In the genomic region with DNA sequence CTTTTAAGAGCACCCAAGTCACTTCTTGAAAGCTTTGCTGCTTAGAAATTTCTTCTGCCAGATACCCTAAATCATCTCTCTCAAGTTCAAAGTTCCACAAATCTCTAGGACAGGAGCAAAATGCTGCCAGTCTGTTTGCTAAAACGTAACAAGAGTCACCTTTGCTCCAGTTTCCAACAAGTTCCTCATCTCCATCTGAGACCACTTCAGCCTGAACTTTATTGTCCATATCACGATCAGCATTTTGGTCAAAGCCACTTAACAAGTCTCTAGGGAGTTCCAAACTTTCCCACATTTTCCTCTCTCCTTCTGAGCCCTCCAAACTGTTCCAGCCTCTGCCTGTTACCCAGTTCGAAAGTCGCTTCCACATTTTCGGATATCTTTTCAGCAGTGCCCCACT, we compare ENCODE assay signal across 8 cellular contexts. TPM values are rescaled to one million over a fixed set of nuclear protein-coding genes. Genes with fewer than 3 reads are reported as not detected.
DNase-seq lines count a peak whose midpoint lies in the region; ATAC-seq, FAIRE-seq and TF ChIP-seq lines count a peak whose summit lies in the region.
"Not testable (repeated sequence)": the region's sequence is repeated elsewhere in the genome, so short reads cannot be mapped to it uniquely, and the experiment has no call there.

No MANE protein-coding gene starts in this region.

- H3K27ac Mint-ChIP-seq in GM23338 (peak overlapping the region; percentile 70; the same call in 1 of the 2 replicates), nephron progenitor cell (peak overlapping the region; percentile 79)
- H3K27ac Mint-ChIP-seq in activated T-helper 17 cell treated with anti-CD3 and anti-CD28 coated beads, Interleukin-2, amount 50 U/mL, for 72 hours, result peak overlapping the region; percentile 70
- H3K27ac Mint-ChIP-seq in central memory CD8-positive, alpha-beta T cell (ENCODE audit: low read depth), result peak overlapping the region; percentile 1

- H3K9me3 Mint-ChIP-seq in GM23338; activated T-helper 17 cell treated with anti-CD3 and anti-CD28 coated beads, Interleukin-2, amount 50 U/mL, for 72 hours; central memory CD8-positive, alpha-beta T cell; nephron progenitor cell: not testable (repeated sequence)

- not testable (repeated sequence) for ATAC-seq in GM23338; activated T-helper 17 cell treated with anti-CD3 and anti-CD28 coated beads, Interleukin-2, amount 50 U/mL, for 72 hours (replicated peaks); central memory CD8-positive, alpha-beta T cell (replicated peaks; ENCODE audit: extremely low read depth, poor library complexity, severe bottlenecking); HepG2

- WGBS in HUES64, result 82% methylated on average over 5 of the region's 5 CpGs
- 66% methylated on average over 5 of the region's 5 CpGs for WGBS in hepatocyte (ENCODE audit: low lambda C conversion rate, missing lambda C conversion rate)
- 77% methylated on average over 5 of the region's 5 CpGs for WGBS in HepG2 (ENCODE audit: low lambda C conversion rate)

- TF ChIP-seq RAD21 in HepG2 (CRISPR knock-in tag; IDR thresholded peaks at IDR 0.05), result not testable (repeated sequence)

- H3K79me2 ChIP-seq in GM23338 (replicated peaks; ENCODE audit: insufficient read depth) (peaks cover 85% of the 10 kb centered on the region), hepatocyte (peaks cover 100% of the 10 kb centered on the region), HepG2 (ENCODE audit: insufficient read depth, low read length) (peaks cover 77% of the 10 kb centered on the region)

- H3K4me2 ChIP-seq in GM23338 (peak overlapping the region; percentile 33; the same call in 1 of the 2 replicates), hepatocyte (peak overlapping the region; percentile 11)
- not testable (repeated sequence) for H3K4me2 ChIP-seq in HepG2 (ENCODE audit: low read depth, low read length)

- H3K4me3 Mint-ChIP-seq in GM23338, result 0 out of 3 replicates have a peak overlapping the region, but pooled peaks have one; percentile 2
- H3K4me3 Mint-ChIP-seq in activated T-helper 17 cell treated with anti-CD3 and anti-CD28 coated beads, Interleukin-2, amount 50 U/mL, for 72 hours, result peak overlapping the region; percentile 40
- not testable (repeated sequence) for H3K4me3 Mint-ChIP-seq in central memory CD8-positive, alpha-beta T cell; nephron progenitor cell

- not testable (repeated sequence) for H3K4me3 ChIP-seq in GM23338; HUES64 (ENCODE audit: low read length); hepatocyte; HepG2 (replicated peaks in 1 of 3; ENCODE audit: insufficient read depth in 1 of 3, low read depth in 2 of 3, low read length in 3 of 3); subcutaneous abdominal adipose tissue (ENCODE audit: low read depth in 1 of 5, low read length in 5 of 5)

- H3K4me1 ChIP-seq in GM23338 (ENCODE audit: insufficient read depth); hepatocyte (ENCODE audit: insufficient read depth): not testable (repeated sequence)
- H3K4me1 ChIP-seq in HUES64 (ENCODE audit: insufficient read depth, low read length), result peaks cover 12% of the 10 kb centered on the region
- peaks cover 30% of the 10 kb centered on the region for H3K4me1 ChIP-seq in HepG2 (ENCODE audit: insufficient read depth, low read length)
- H3K4me1 ChIP-seq in subcutaneous abdominal adipose tissue (ENCODE audit: control insufficient read depth in 5 of 5, insufficient read depth in 5 of 5, low read length in 5 of 5), result peaks cover 4 to 26% (median 18%) of the 10 kb centered on the region in 5 donors

- not testable (repeated sequence) for H2AFZ ChIP-seq in GM23338; hepatocyte; HepG2 (ENCODE audit: low read length)

- not testable (repeated sequence) for H3K9me3 ChIP-seq in HUES64 (ENCODE audit: insufficient read depth, low read depth, low read length); hepatocyte (ENCODE audit: low read depth); HepG2 (ENCODE audit: low read length); subcutaneous abdominal adipose tissue (ENCODE audit: control insufficient read depth in 5 of 5, low read length in 5 of 5)

- H3K27ac ChIP-seq in GM23338 (ENCODE audit: low read depth) (peak overlapping the region; percentile 77), HUES64 (ENCODE audit: low read depth, low read length) (peak overlapping the region; percentile 85; the same call in 1 of the 2 replicates), hepatocyte (peak overlapping the region; percentile 75), subcutaneous abdominal adipose tissue (ENCODE audit: low read depth, low read length) (peak overlapping the region; percentile 50)
- H3K27ac ChIP-seq in HepG2 (ENCODE audit: extremely low read length, insufficient read depth, low read length), result not testable (repeated sequence)

- not testable (repeated sequence) for TF ChIP-seq EP300 in HepG2 (IDR thresholded peaks at IDR 0.05; ENCODE audit: low read depth in 2 of 2, low read length in 2 of 2); HepG2 (CRISPR knock-in tag; IDR thresholded peaks at IDR 0.05; ENCODE audit: borderline replicate concordance)

- H3F3A ChIP-seq in GM23338 (replicated peaks; ENCODE audit: low read depth), result not testable (repeated sequence)

- H3K4me1 Mint-ChIP-seq in GM23338, result peaks cover 21% of the 10 kb centered on the region
- H3K4me1 Mint-ChIP-seq in activated T-helper 17 cell treated with anti-CD3 and anti-CD28 coated beads, Interleukin-2, amount 50 U/mL, for 72 hours, result peaks cover 40% of the 10 kb centered on the region
- peaks cover 67% of the 10 kb centered on the region for H3K4me1 Mint-ChIP-seq in central memory CD8-positive, alpha-beta T cell
- H3K4me1 Mint-ChIP-seq in nephron progenitor cell, result peaks cover 50% of the 10 kb centered on the region

- TF ChIP-seq CTCF in GM23338 (conservative IDR thresholded peaks at IDR 0.05; ENCODE audit: low read depth in 2 of 2); hepatocyte (IDR thresholded peaks at IDR 0.05; ENCODE audit: poor library complexity); HepG2 (CRISPR knock-in tag; IDR thresholded peaks at IDR 0.05); nephron progenitor cell (IDR thresholded peaks at IDR 0.05): not testable (repeated sequence)

- not testable (repeated sequence) for FAIRE-seq in HepG2 (lab: Jason Lieb, UNC)

- intact Hi-C loops in HepG2 (cut with micrococcal nuclease; ENCODE audit: unreplicated experiment), result not testable (repeated sequence)

- POLR2A ChIA-PET in HepG2 (lab: Yijun Ruan, JAX), result interaction anchor here (0.9 kb wide), 1 partner anchor 203 kb away, joined by 3 read pairs; no protein-coding TSS in a partner anchor

- H3K9me2 ChIP-seq in GM23338 (ENCODE audit: insufficient read depth); hepatocyte (replicated peaks; ENCODE audit: insufficient read depth): not testable (repeated sequence)

- H3K27me3 ChIP-seq in GM23338 (ENCODE audit: insufficient read depth); HUES64 (ENCODE audit: insufficient read depth, low read length); hepatocyte; HepG2 (ENCODE audit: control insufficient read depth in 1 of 2, insufficient read depth in 2 of 2, low read length in 2 of 2); subcutaneous abdominal adipose tissue (ENCODE audit: control insufficient read depth in 5 of 5, insufficient read depth in 4 of 5, low read length in 5 of 5): not testable (repeated sequence)

- H3K9ac ChIP-seq in HUES64 (ENCODE audit: low read depth, low read length), result peak overlapping the region; percentile 24; the same call in 1 of the 2 replicates
- not testable (repeated sequence) for H3K9ac ChIP-seq in HepG2 (ENCODE audit: insufficient read depth, low read depth, low read length); subcutaneous abdominal adipose tissue (ENCODE audit: low read length in 5 of 5)

- DNase-seq in GM23338 (ENCODE audit: low spot score); central memory CD8-positive, alpha-beta T cell (ENCODE audit: low spot score in 2 of 2); hepatocyte (ENCODE audit: low spot score); HepG2 (ENCODE audit: low spot score); nephron progenitor cell: not testable (repeated sequence)

- not testable (repeated sequence) for H4K20me1 ChIP-seq in GM23338 (replicated peaks; ENCODE audit: insufficient read depth)
- peaks cover 70% of the 10 kb centered on the region for H4K20me1 ChIP-seq in hepatocyte (ENCODE audit: insufficient read depth, poor library complexity, severe bottlenecking)
- H4K20me1 ChIP-seq in HepG2 (ENCODE audit: insufficient read depth, low read length), result peaks cover 19% of the 10 kb centered on the region; the same call in 1 of the 2 replicates

- not testable (repeated sequence) for TF ChIP-seq POLR2A in HepG2 (IDR thresholded peaks at IDR 0.05; ENCODE audit: insufficient read depth in 1 of 2, low read depth in 2 of 2, low read length in 2 of 2)

- in situ Hi-C loops in HepG2 (cut with HindIII; ENCODE audit: extremely low pct_ligation_motif_present, low pct_unique_long_range_greater_than_20kb), result not testable (repeated sequence)

- H3K36me3 ChIP-seq in GM23338 (ENCODE audit: insufficient read depth); HUES64 (ENCODE audit: insufficient read depth, low read length); hepatocyte (replicated peaks; ENCODE audit: insufficient read depth, low read depth); HepG2 (replicated peaks in 1 of 2; ENCODE audit: control insufficient read depth in 1 of 2, insufficient read depth in 2 of 2, low read length in 2 of 2); subcutaneous abdominal adipose tissue (ENCODE audit: control insufficient read depth in 5 of 5, insufficient read depth in 5 of 5, low read length in 5 of 5): not testable (repeated sequence)

- not testable (repeated sequence) for BruUV-seq in HepG2 (replicated peaks; lab: Mats Ljungman, UMichigan)

- H3K27me3 Mint-ChIP-seq in GM23338 (ENCODE audit: insufficient read depth, low read depth, poor library complexity); activated T-helper 17 cell treated with anti-CD3 and anti-CD28 coated beads, Interleukin-2, amount 50 U/mL, for 72 hours; central memory CD8-positive, alpha-beta T cell; nephron progenitor cell (ENCODE audit: low read depth, poor library complexity): not testable (repeated sequence)

- CTCF ChIA-PET in HepG2 (lab: Yijun Ruan, JAX; ENCODE audit: low intra/inter-chr PET ratio, low total read pairs), result not testable (repeated sequence)

- not testable (repeated sequence) for H3K36me3 Mint-ChIP-seq in GM23338 (ENCODE audit: low read depth); activated T-helper 17 cell treated with anti-CD3 and anti-CD28 coated beads, Interleukin-2, amount 50 U/mL, for 72 hours (ENCODE audit: low read depth); central memory CD8-positive, alpha-beta T cell (ENCODE audit: insufficient read depth)
- peaks cover 12% of the 10 kb centered on the region for H3K36me3 Mint-ChIP-seq in nephron progenitor cell (ENCODE audit: low read depth)

RNA-seq across cellular contexts. Expression of gene DENND4C, which starts 21.1 kb away (rescaled TPM):
- total RNA-seq in GM23338 (2014; rRNA removed; shearing (Covaris generic)), result 30.8 and 43.7 TPM in 2 replicates
- polyA plus RNA-seq in GM23338 (2016; fragmentation: Nextera tagmentation; extraction: Ambion mirVana) (5.2 and 6.4 TPM in 2 replicates), hepatocyte (14.9 and 17.1 TPM in 2 replicates), HepG2 (2011; rRNA removed) (18.0 and 19.1 TPM in 2 replicates)
- 11.1 TPM for polyA plus RNA-seq in HUES64 (2013, experiment 1 of 2)
- polyA plus RNA-seq in HUES64 (2013, experiment 2 of 2), result 11.7 TPM
- 10 to 100 TPM; 18.1 to 22.6 TPM for total RNA-seq in activated T-helper 17 cell treated with anti-CD3 and anti-CD28 coated beads, Interleukin-2, amount 50 U/mL, for 72 hours
- total RNA-seq in hepatocyte (70.2 and 82.6 TPM in 2 replicates), HepG2 (2016; rRNA removed; fragmentation: Illumina TruSeq; extraction: Trizol) (27.2 and 37.8 TPM in 2 replicates)
- 9.8 and 10.5 TPM in 2 replicates for total RNA-seq in HepG2 (2016; cell fraction: cytosol; rRNA removed; fragmentation: Illumina TruSeq; extraction: Trizol; ENCODE audit: low read depth)
- total RNA-seq in HepG2 (2016; cell fraction: insoluble cytoplasmic fraction; rRNA removed; fragmentation: Illumina TruSeq; extraction: Trizol), result 28.0 and 37.6 TPM in 2 replicates
- 9.8 and 11.7 TPM in 2 replicates for total RNA-seq in HepG2 (2016; cell fraction: membrane; rRNA removed; fragmentation: Illumina TruSeq; extraction: Trizol)
- 48.3 and 57.3 TPM in 2 replicates for total RNA-seq in HepG2 (2016; cell fraction: nucleus; rRNA removed; fragmentation: Illumina TruSeq; extraction: Trizol)
- 7.4 and 12.2 TPM in 2 replicates for polyA plus RNA-seq in HepG2 (2011; cell fraction: cytosol; rRNA removed)
- 14.8 and 19.2 TPM in 2 replicates for polyA plus RNA-seq in HepG2 (2011; cell fraction: nucleus; rRNA removed)
- polyA plus RNA-seq in HepG2 (2012), result 13.0 and 14.6 TPM in 2 replicates
- polyA plus RNA-seq in HepG2 (2016; cell fraction: cytosol; fragmentation: Illumina TruSeq; extraction: Trizol; ENCODE audit: low read depth), result 0.53 and 0.61 TPM in 2 replicates
- polyA plus RNA-seq in HepG2 (2016; cell fraction: insoluble cytoplasmic fraction; fragmentation: Illumina TruSeq; extraction: Trizol; ENCODE audit: low read depth), result 16.1 and 17.3 TPM in 2 replicates
- polyA plus RNA-seq in HepG2 (2016; cell fraction: membrane; fragmentation: Illumina TruSeq; extraction: Trizol; ENCODE audit: low read depth), result 1.4 and 2.2 TPM in 2 replicates
- 25.6 and 26.6 TPM in 2 replicates for polyA plus RNA-seq in HepG2 (2016; cell fraction: nucleus; fragmentation: Illumina TruSeq; extraction: Trizol; ENCODE audit: insufficient read depth, low read depth)
- polyA minus RNA-seq in HepG2 (2011; rRNA and poly(A)+ RNA removed; ENCODE audit: low replicate concordance), result 16.1 and 17.5 TPM in 2 replicates
- 24.1 and 28.7 TPM in 2 replicates for polyA minus RNA-seq in HepG2 (2011; cell fraction: cytosol; rRNA and poly(A)+ RNA removed)
- 136 and 155 TPM in 2 replicates for polyA minus RNA-seq in HepG2 (2011; cell fraction: nucleus; rRNA and poly(A)+ RNA removed)

Comparison
In these comparisons a context has a peak if more than half of its experiments do, and no peak if none do; other contexts are left out.
1. H3K27ac Mint-ChIP-seq: peak in every context shown above with its lines; median percentile 79 in nephron progenitor cell; 70 in GM23338; 70 in activated T-helper 17 cell treated with anti-CD3 and anti-CD28 coated beads, Interleukin-2, amount 50 U/mL, for 72 hours; 1 in central memory CD8-positive, alpha-beta T cell.